In genomic region chr10:1452777-1453176, GRCh38 we compare ENCODE assay signal across 20 cellular contexts.
"Had no signal": no experiment of that assay in that cellular context is flagged by ENCODE, and none has a peak within 500 bp of the region (broad histone marks: within the 10 kb centered on the region; RNA-seq: fewer than 3 reads in every experiment).

No MANE protein-coding gene starts in this region.

- H3K36me3 ChIP-seq: colonic mucosa, gastroesophageal sphincter, heart left ventricle, left lung, lower lobe of right lung had no signal

- H3K4me1 ChIP-seq: colonic mucosa, foreskin keratinocyte, gastroesophageal sphincter, heart left ventricle, left lung, lower lobe of right lung had no signal

- H3K9me3 ChIP-seq: colonic mucosa, gastroesophageal sphincter, heart left ventricle, left lung, lower lobe of right lung, mucosa of descending colon had no signal

- H3K27me3 Mint-ChIP-seq: dendritic cell treated with granulocyte-macrophage colony-stimulating factor and Interleukin-4, amounts not matched to agents 40 ng/mL and 50 ng/mL, for 4 days had no signal

- DNase-seq: colonic mucosa; cortex of kidney; effector CD8-positive, alpha-beta T cell; effector memory CD8-positive, alpha-beta T cell; endodermal cell; erythroblast; foreskin keratinocyte; heart left ventricle; hippocampal formation; left cardiac atrium; left lung; left ventricle myocardium superior; lower lobe of right lung; mesenchymal stem cell; mucosa of descending colon had no signal

- H3K27ac Mint-ChIP-seq: dendritic cell treated with granulocyte-macrophage colony-stimulating factor and Interleukin-4, amounts not matched to agents 40 ng/mL and 50 ng/mL, for 4 days; effector memory CD8-positive, alpha-beta T cell; endodermal cell; mesothelial cell of epicardium had no signal

- H3K9me3 Mint-ChIP-seq: dendritic cell treated with granulocyte-macrophage colony-stimulating factor and Interleukin-4, amounts not matched to agents 40 ng/mL and 50 ng/mL, for 4 days had no signal

- H3K4me3 Mint-ChIP-seq: dendritic cell treated with granulocyte-macrophage colony-stimulating factor and Interleukin-4, amounts not matched to agents 40 ng/mL and 50 ng/mL, for 4 days; effector memory CD8-positive, alpha-beta T cell; endodermal cell; mesothelial cell of epicardium had no signal

- H3K4me3 ChIP-seq: colonic mucosa, gastroesophageal sphincter, heart left ventricle, left lung, lower lobe of right lung, mucosa of descending colon had no signal

- H3K36me3 Mint-ChIP-seq: mesothelial cell of epicardium had no signal

- H3K27me3 ChIP-seq: colonic mucosa, foreskin keratinocyte, left lung had no signal

- ATAC-seq: effector memory CD8-positive, alpha-beta T cell; esophagus mucosa; foreskin keratinocyte; gastroesophageal sphincter; heart left ventricle; left cardiac atrium; left lung; left ventricle myocardium superior; lower lobe of right lung; mucosa of descending colon had no signal

- H3K27ac ChIP-seq: colonic mucosa, epithelial cell of prostate, foreskin keratinocyte, gastroesophageal sphincter, heart left ventricle, left lung, lower lobe of right lung had no signal
